Comparison of ENCODE assay signal across 2 cellular contexts in genomic region chr2:113212245-113213060, GRCh38.
TF ChIP-seq lines count a peak whose summit lies in the region.

No MANE protein-coding gene starts in this region.

TF ChIP-seq in HCT116, 20 proteins besides CTCF, POLR2A, EP300 and RAD21 (continued from another document):
- TF ChIP-seq TCF7L2 (IDR thresholded peaks at IDR 0.05; ENCODE audit: borderline replicate concordance, extremely low read depth, insufficient read depth, insufficient read length) (no peak), CEBPB (IDR thresholded peaks at IDR 0.05; ENCODE audit: low read depth) (no peak), EGR1 (IDR thresholded peaks at IDR 0.05; ENCODE audit: low read depth) (no peak), JUND (IDR thresholded peaks at IDR 0.05) (no peak), POLR2AphosphoS5 (IDR thresholded peaks at IDR 0.05; ENCODE audit: low read depth, low read length) (no peak), ELF1 (IDR thresholded peaks at IDR 0.05; ENCODE audit: borderline replicate concordance, low read depth) (no peak), YY1 (IDR thresholded peaks at IDR 0.05; ENCODE audit: extremely low read depth, insufficient replicate concordance, low read depth, low read length) (no peak), EZH2phosphoT487 (IDR thresholded peaks at IDR 0.05; ENCODE audit: borderline replicate concordance) (no peak), EZH2 (IDR thresholded peaks at IDR 0.05) (no peak), SIN3A (IDR thresholded peaks at IDR 0.05; ENCODE audit: low read depth) (no peak), ZFX (IDR thresholded peaks at IDR 0.05) (no peak), ZNF274 (IDR thresholded peaks at IDR 0.05; ENCODE audit: low read depth, low read length) (no peak)
- TF ChIP-seq, protein P1, sequence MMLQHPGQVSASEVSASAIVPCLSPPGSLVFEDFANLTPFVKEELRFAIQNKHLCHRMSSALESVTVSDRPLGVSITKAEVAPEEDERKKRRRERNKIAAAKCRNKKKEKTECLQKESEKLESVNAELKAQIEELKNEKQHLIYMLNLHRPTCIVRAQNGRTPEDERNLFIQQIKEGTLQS (IDR thresholded peaks at IDR 0.05) = no peak
- TF ChIP-seq, protein P2, sequence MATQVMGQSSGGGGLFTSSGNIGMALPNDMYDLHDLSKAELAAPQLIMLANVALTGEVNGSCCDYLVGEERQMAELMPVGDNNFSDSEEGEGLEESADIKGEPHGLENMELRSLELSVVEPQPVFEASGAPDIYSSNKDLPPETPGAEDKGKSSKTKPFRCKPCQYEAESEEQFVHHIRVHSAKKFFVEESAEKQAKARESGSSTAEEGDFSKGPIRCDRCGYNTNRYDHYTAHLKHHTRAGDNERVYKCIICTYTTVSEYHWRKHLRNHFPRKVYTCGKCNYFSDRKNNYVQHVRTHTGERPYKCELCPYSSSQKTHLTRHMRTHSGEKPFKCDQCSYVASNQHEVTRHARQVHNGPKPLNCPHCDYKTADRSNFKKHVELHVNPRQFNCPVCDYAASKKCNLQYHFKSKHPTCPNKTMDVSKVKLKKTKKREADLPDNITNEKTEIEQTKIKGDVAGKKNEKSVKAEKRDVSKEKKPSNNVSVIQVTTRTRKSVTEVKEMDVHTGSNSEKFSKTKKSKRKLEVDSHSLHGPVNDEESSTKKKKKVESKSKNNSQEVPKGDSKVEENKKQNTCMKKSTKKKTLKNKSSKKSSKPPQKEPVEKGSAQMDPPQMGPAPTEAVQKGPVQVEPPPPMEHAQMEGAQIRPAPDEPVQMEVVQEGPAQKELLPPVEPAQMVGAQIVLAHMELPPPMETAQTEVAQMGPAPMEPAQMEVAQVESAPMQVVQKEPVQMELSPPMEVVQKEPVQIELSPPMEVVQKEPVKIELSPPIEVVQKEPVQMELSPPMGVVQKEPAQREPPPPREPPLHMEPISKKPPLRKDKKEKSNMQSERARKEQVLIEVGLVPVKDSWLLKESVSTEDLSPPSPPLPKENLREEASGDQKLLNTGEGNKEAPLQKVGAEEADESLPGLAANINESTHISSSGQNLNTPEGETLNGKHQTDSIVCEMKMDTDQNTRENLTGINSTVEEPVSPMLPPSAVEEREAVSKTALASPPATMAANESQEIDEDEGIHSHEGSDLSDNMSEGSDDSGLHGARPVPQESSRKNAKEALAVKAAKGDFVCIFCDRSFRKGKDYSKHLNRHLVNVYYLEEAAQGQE (IDR thresholded peaks at IDR 0.05; ENCODE audit: low read depth) = no peak
- TF ChIP-seq, protein P3, sequence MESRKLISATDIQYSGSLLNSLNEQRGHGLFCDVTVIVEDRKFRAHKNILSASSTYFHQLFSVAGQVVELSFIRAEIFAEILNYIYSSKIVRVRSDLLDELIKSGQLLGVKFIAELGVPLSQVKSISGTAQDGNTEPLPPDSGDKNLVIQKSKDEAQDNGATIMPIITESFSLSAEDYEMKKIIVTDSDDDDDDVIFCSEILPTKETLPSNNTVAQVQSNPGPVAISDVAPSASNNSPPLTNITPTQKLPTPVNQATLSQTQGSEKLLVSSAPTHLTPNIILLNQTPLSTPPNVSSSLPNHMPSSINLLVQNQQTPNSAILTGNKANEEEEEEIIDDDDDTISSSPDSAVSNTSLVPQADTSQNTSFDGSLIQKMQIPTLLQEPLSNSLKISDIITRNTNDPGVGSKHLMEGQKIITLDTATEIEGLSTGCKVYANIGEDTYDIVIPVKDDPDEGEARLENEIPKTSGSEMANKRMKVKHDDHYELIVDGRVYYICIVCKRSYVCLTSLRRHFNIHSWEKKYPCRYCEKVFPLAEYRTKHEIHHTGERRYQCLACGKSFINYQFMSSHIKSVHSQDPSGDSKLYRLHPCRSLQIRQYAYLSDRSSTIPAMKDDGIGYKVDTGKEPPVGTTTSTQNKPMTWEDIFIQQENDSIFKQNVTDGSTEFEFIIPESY (IDR thresholded peaks at IDR 0.05; ENCODE audit: extremely low read depth, insufficient replicate concordance, low read length) = no peak
- TF ChIP-seq, protein P4, sequence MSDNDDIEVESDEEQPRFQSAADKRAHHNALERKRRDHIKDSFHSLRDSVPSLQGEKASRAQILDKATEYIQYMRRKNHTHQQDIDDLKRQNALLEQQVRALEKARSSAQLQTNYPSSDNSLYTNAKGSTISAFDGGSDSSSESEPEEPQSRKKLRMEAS (IDR thresholded peaks at IDR 0.05) = no peak

TF ChIP-seq in SK-N-SH treated with all-trans-retinoic acid at 6 μM for 48 hours, 23 proteins besides CTCF, POLR2A, EP300 and RAD21 (continued from another document):
- TF ChIP-seq, protein P5, sequence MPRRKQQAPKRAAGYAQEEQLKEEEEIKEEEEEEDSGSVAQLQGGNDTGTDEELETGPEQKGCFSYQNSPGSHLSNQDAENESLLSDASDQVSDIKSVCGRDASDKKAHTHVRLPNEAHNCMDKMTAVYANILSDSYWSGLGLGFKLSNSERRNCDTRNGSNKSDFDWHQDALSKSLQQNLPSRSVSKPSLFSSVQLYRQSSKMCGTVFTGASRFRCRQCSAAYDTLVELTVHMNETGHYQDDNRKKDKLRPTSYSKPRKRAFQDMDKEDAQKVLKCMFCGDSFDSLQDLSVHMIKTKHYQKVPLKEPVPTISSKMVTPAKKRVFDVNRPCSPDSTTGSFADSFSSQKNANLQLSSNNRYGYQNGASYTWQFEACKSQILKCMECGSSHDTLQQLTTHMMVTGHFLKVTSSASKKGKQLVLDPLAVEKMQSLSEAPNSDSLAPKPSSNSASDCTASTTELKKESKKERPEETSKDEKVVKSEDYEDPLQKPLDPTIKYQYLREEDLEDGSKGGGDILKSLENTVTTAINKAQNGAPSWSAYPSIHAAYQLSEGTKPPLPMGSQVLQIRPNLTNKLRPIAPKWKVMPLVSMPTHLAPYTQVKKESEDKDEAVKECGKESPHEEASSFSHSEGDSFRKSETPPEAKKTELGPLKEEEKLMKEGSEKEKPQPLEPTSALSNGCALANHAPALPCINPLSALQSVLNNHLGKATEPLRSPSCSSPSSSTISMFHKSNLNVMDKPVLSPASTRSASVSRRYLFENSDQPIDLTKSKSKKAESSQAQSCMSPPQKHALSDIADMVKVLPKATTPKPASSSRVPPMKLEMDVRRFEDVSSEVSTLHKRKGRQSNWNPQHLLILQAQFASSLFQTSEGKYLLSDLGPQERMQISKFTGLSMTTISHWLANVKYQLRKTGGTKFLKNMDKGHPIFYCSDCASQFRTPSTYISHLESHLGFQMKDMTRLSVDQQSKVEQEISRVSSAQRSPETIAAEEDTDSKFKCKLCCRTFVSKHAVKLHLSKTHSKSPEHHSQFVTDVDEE (CRISPR knock-in tag; IDR thresholded peaks at IDR 0.05) = no peak
- no peak for TF ChIP-seq SNAI2 (CRISPR knock-in tag; IDR thresholded peaks at IDR 0.05)
- no peak for TF ChIP-seq ZNF565 (CRISPR knock-in tag; conservative IDR thresholded peaks at IDR 0.05; ENCODE audit: low read depth)
- no peak for TF ChIP-seq ARNTL (CRISPR knock-in tag; IDR thresholded peaks at IDR 0.05; ENCODE audit: borderline replicate concordance, low read depth)
- no peak for TF ChIP-seq OSR1 (CRISPR knock-in tag; IDR thresholded peaks at IDR 0.05)
- TF ChIP-seq, protein P6, sequence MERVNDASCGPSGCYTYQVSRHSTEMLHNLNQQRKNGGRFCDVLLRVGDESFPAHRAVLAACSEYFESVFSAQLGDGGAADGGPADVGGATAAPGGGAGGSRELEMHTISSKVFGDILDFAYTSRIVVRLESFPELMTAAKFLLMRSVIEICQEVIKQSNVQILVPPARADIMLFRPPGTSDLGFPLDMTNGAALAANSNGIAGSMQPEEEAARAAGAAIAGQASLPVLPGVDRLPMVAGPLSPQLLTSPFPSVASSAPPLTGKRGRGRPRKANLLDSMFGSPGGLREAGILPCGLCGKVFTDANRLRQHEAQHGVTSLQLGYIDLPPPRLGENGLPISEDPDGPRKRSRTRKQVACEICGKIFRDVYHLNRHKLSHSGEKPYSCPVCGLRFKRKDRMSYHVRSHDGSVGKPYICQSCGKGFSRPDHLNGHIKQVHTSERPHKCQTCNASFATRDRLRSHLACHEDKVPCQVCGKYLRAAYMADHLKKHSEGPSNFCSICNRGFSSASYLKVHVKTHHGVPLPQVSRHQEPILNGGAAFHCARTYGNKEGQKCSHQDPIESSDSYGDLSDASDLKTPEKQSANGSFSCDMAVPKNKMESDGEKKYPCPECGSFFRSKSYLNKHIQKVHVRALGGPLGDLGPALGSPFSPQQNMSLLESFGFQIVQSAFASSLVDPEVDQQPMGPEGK (CRISPR knock-in tag; IDR thresholded peaks at IDR 0.05; ENCODE audit: borderline replicate concordance) = no peak
- TF ChIP-seq GLIS3 (CRISPR knock-in tag; IDR thresholded peaks at IDR 0.05) = no peak
- no peak for TF ChIP-seq TCF4 (CRISPR knock-in tag; IDR thresholded peaks at IDR 0.05; ENCODE audit: borderline replicate concordance)
- TF ChIP-seq ZFP30 (CRISPR knock-in tag; IDR thresholded peaks at IDR 0.05) = no peak
- TF ChIP-seq ZFP3 (CRISPR knock-in tag; IDR thresholded peaks at IDR 0.05) = no peak
- TF ChIP-seq TOX (CRISPR knock-in tag; IDR thresholded peaks at IDR 0.05; ENCODE audit: borderline replicate concordance) = no peak
- TF ChIP-seq, protein P7, sequence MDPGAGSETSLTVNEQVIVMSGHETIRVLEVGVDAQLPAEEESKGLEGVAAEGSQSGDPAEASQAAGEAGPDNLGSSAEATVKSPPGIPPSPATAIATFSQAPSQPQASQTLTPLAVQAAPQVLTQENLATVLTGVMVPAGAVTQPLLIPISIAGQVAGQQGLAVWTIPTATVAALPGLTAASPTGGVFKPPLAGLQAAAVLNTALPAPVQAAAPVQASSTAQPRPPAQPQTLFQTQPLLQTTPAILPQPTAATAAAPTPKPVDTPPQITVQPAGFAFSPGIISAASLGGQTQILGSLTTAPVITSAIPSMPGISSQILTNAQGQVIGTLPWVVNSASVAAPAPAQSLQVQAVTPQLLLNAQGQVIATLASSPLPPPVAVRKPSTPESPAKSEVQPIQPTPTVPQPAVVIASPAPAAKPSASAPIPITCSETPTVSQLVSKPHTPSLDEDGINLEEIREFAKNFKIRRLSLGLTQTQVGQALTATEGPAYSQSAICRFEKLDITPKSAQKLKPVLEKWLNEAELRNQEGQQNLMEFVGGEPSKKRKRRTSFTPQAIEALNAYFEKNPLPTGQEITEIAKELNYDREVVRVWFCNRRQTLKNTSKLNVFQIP (CRISPR knock-in tag; IDR thresholded peaks at IDR 0.05; ENCODE audit: borderline replicate concordance, low read depth) = no peak
- no peak for TF ChIP-seq ISL1 (CRISPR knock-in tag; IDR thresholded peaks at IDR 0.05)
